Comparison of ENCODE assay signal across 8 cellular contexts in genomic region chr20:49938173-49939163, GRCh38. TPM values are rescaled to one million over a fixed set of nuclear protein-coding genes. Genes with fewer than 3 reads are reported as not detected.
DNase-seq lines count a peak whose midpoint lies in the region; ATAC-seq and TF ChIP-seq lines count a peak whose summit lies in the region.

No MANE protein-coding gene starts in this region.

- CTCF ChIA-PET in SK-N-SH (lab: Yijun Ruan, JAX): interaction anchor here (0.7 to 3.5 kb wide), 4 partner anchors 9 to 133 kb away, joined by 3 to 24 read pairs (median 11); no protein-coding TSS in a partner anchor

- H3K27ac ChIP-seq in SK-N-SH (ENCODE audit: low read depth in 2 of 2, low read length in 1 of 2) (peak overlapping the region; percentile 64 to 66), psoas muscle (peak overlapping the region; percentile 99)

- no peak for DNase-seq in GM06990 (ENCODE audit: extremely low read depth, insufficient read length)
- DNase-seq in SK-N-SH: peak; percentile 76
- DNase-seq in fibroblast of the aortic adventitia (ENCODE audit: low read depth): peak; percentile 80
- DNase-seq in psoas muscle: peak; percentile 60 to 72
- DNase-seq in iPS-NIHi7 (ENCODE audit: extremely low spot score): no peak
- DNase-seq in NCI-H2029 (lab: John Stamatoyannopoulos, UW): no peak

- intact Hi-C loops in psoas muscle (cut with DNase I): no loop called here

- H3K9ac ChIP-seq in SK-N-SH: no peak overlapping the region

- peak overlapping the region; percentile 89 for H3K4me2 ChIP-seq in SK-N-SH

- TF ChIP-seq EP300 in SK-N-SH (IDR thresholded peaks at IDR 0.05; ENCODE audit: borderline replicate concordance in 1 of 2, low read depth in 1 of 2, low read length in 1 of 2): no peak

- H3K36me3 ChIP-seq in GM06990 (ENCODE audit: control insufficient read depth, insufficient read depth, low read length) (peaks cover 13% of the 10 kb centered on the region), SK-N-SH (replicated peaks in 1 of 2; ENCODE audit: control insufficient read depth in 1 of 2, insufficient read depth in 2 of 2, low read length in 1 of 2) (peaks cover 12 to 30% of the 10 kb centered on the region in 2 experiments), psoas muscle (ENCODE audit: insufficient read depth in 1 of 2, low read depth in 1 of 2) (peaks cover 6 to 51% of the 10 kb centered on the region in 2 donors)

- H4K20me1 ChIP-seq in SK-N-SH (ENCODE audit: insufficient read depth): peaks cover 18% of the 10 kb centered on the region

- peak overlapping the region; percentile 100 for H3K4me3 ChIP-seq in GM06990 (replicated peaks; ENCODE audit: low read depth, low read length)
- H3K4me3 ChIP-seq in SK-N-SH (ENCODE audit: low read depth in 2 of 2, low read length in 1 of 2): peak overlapping the region; percentile 26 to 90
- H3K4me3 ChIP-seq in fibroblast of the aortic adventitia (ENCODE audit: low read depth, low read length): peak overlapping the region; percentile 94
- peak overlapping the region; percentile 94 for H3K4me3 ChIP-seq in psoas muscle

- TF ChIP-seq CTCF in GM06990 (IDR thresholded peaks at IDR 0.05; ENCODE audit: insufficient read depth, low read length, poor library complexity, severe bottlenecking): no peak
- TF ChIP-seq CTCF in SK-N-SH (IDR thresholded peaks at IDR 0.05): no peak
- no peak for TF ChIP-seq CTCF in fibroblast of the aortic adventitia (IDR thresholded peaks at IDR 0.05; ENCODE audit: insufficient read depth, low read length)
- no peak for TF ChIP-seq CTCF in psoas muscle (IDR thresholded peaks at IDR 0.05)

- H3K27me3 ChIP-seq in GM06990 (replicated peaks; ENCODE audit: control insufficient read depth, insufficient read depth, low read length): no peaks in the 10 kb centered on the region
- H3K27me3 ChIP-seq in SK-N-SH (ENCODE audit: insufficient read depth): no peaks in the 10 kb centered on the region
- H3K27me3 ChIP-seq in psoas muscle (ENCODE audit: insufficient read depth in 3 of 3, low read length in 2 of 3): no peaks in the 10 kb centered on the region

- H3K4me1 ChIP-seq in SK-N-SH (ENCODE audit: control insufficient read depth in 1 of 2, insufficient read depth in 2 of 2, low read depth in 1 of 2, low read length in 1 of 2): peaks cover 18 to 21% of the 10 kb centered on the region in 2 experiments; a peak in 3 of 4 replicates
- peaks cover 57% of the 10 kb centered on the region for H3K4me1 ChIP-seq in psoas muscle

- 50% methylated on average over 12 of the region's 12 CpGs for WGBS in SK-N-SH (ENCODE audit: low lambda C conversion rate)
- WGBS in psoas muscle, 3 donors: 37 to 42% (median 41%) methylated on average over 12 of the region's 12 CpGs

- H3K9me3 ChIP-seq in SK-N-SH (no peaks in the 10 kb centered on the region), psoas muscle (no peaks in the 10 kb centered on the region)

- H3K9me2 ChIP-seq in SK-N-SH: no peaks in the 10 kb centered on the region

- no peak overlapping the region; the same call in 1 of the 2 replicates for H2AFZ ChIP-seq in SK-N-SH (ENCODE audit: low read depth)

- no peak for TF ChIP-seq RAD21 in SK-N-SH (IDR thresholded peaks at IDR 0.05; ENCODE audit: low read length)

- H3F3A ChIP-seq in SK-N-SH (replicated peaks; ENCODE audit: insufficient read depth): peaks cover 17% of the 10 kb centered on the region

- ATAC-seq in psoas muscle: no peak
- no peak for ATAC-seq in GM18867 (IDR thresholded peaks at IDR 0.05; ENCODE audit: unreplicated experiment)
- no peak for ATAC-seq in GM19463 (IDR thresholded peaks at IDR 0.05; ENCODE audit: unreplicated experiment)

- POLR2A ChIA-PET in SK-N-SH (lab: Yijun Ruan, JAX): interaction anchor here (1.1 kb wide), 1 partner anchor 133 kb away, joined by 5 read pairs; no protein-coding TSS in a partner anchor

- H3K79me2 ChIP-seq in SK-N-SH (ENCODE audit: insufficient read depth): peaks cover 73% of the 10 kb centered on the region

TF ChIP-seq in SK-N-SH, 30 proteins besides CTCF, POLR2A, EP300 and RAD21 (continues in another document):
- TF ChIP-seq CHD2 (IDR thresholded peaks at IDR 0.05; ENCODE audit: low read length, partially characterized antibody) (peak; percentile 17), TEAD4 (IDR thresholded peaks at IDR 0.05; ENCODE audit: borderline replicate concordance, insufficient read depth) (no peak), MAX (IDR thresholded peaks at IDR 0.05; ENCODE audit: low read depth) (peak; percentile 50; the same call in 1 of the 2 replicates), TCF12 (IDR thresholded peaks at IDR 0.05) (peak; percentile 83), SMC3 (IDR thresholded peaks at IDR 0.05; ENCODE audit: low read depth, low read length) (no peak), FOXJ3 (CRISPR knock-in tag; IDR thresholded peaks at IDR 0.05) (no peak), POLR2AphosphoS5 (IDR thresholded peaks at IDR 0.05; ENCODE audit: low read depth, low read length) (peak; percentile 22; the same call in 1 of the 2 replicates), MEF2A (IDR thresholded peaks at IDR 0.05; ENCODE audit: borderline replicate concordance, low read depth) (no peak), YY1 (IDR thresholded peaks at IDR 0.05; ENCODE audit: low read depth) (no peak), MXI1 (IDR thresholded peaks at IDR 0.05; ENCODE audit: low read depth, low read length) (peak; percentile 71), RFX5 (IDR thresholded peaks at IDR 0.05; ENCODE audit: low read length) (no peak), IRF3 (IDR thresholded peaks at IDR 0.05; ENCODE audit: low read depth, low read length) (no peak), GABPA (IDR thresholded peaks at IDR 0.05; ENCODE audit: low read depth) (no peak), USF1 (IDR thresholded peaks at IDR 0.05; ENCODE audit: borderline replicate concordance, low read depth) (peak; percentile 90), FOXM1 (IDR thresholded peaks at IDR 0.05; ENCODE audit: low read depth) (no peak), JUND (IDR thresholded peaks at IDR 0.05) (no peak), ZBTB33 (IDR thresholded peaks at IDR 0.05; ENCODE audit: borderline replicate concordance, low read depth) (no peak), NRF1 (IDR thresholded peaks at IDR 0.05; ENCODE audit: low read depth, low read length) (no peak), ELF1 (IDR thresholded peaks at IDR 0.05) (no peak)

RNA-seq across cellular contexts. Expression of gene RNF114, which starts 2.3 kb away (rescaled TPM):
- polyA plus RNA-seq in SK-N-SH (2012; rRNA removed): 30.2 and 55.0 TPM in 2 replicates
- 37.4 and 52.4 TPM in 2 replicates for polyA plus RNA-seq in SK-N-SH (2012; cell fraction: cytosol; rRNA removed)
- 53.4 and 58.8 TPM in 2 replicates for polyA plus RNA-seq in SK-N-SH (2012; cell fraction: nucleus; rRNA removed)
- 56.4 and 114 TPM in 2 replicates for total RNA-seq in fibroblast of the aortic adventitia (ENCODE audit: low replicate concordance)
- 100 to 1,000 TPM in 1 of 4 donors, 10 to 100 TPM in 3; 67.0 to 104 (median 82.4) TPM for total RNA-seq in psoas muscle
- 10 to 100 TPM; 30.8 to 83.6 (median 79.7) TPM for polyA plus RNA-seq in psoas muscle

RNA-seq across cellular contexts. Expression of gene SPATA2, which starts 23.1 kb away (rescaled TPM):
- 5.8 and 7.2 TPM in 2 replicates for polyA plus RNA-seq in SK-N-SH (2012; rRNA removed)
- polyA plus RNA-seq in SK-N-SH (2012; cell fraction: cytosol; rRNA removed): 4.6 and 5.7 TPM in 2 replicates
- polyA plus RNA-seq in SK-N-SH (2012; cell fraction: nucleus; rRNA removed): 7.8 and 8.4 TPM in 2 replicates
- total RNA-seq in fibroblast of the aortic adventitia (ENCODE audit: low replicate concordance): 1.5 and 3.4 TPM in 2 replicates
- 10 to 100 TPM in 2 of 4 donors, 1 to 10 TPM in 2; 6.7 to 16.3 (median 10.3) TPM for total RNA-seq in psoas muscle
- polyA plus RNA-seq in psoas muscle: 10 to 100 TPM in 1 of 3 donors, 1 to 10 TPM in 2; 7.8 to 15.0 (median 8.1) TPM

RNA-seq across cellular contexts. Expression of gene SNAI1, which starts 44.3 kb away (rescaled TPM):
- polyA plus RNA-seq in SK-N-SH (2012; rRNA removed): 3.7 and 6.2 TPM in 2 replicates
- 2.2 and 3.9 TPM in 2 replicates for polyA plus RNA-seq in SK-N-SH (2012; cell fraction: cytosol; rRNA removed)
- polyA plus RNA-seq in SK-N-SH (2012; cell fraction: nucleus; rRNA removed): 5.6 and 5.7 TPM in 2 replicates
- total RNA-seq in fibroblast of the aortic adventitia (ENCODE audit: low replicate concordance): 1.1 and 2.7 TPM in 2 replicates
- total RNA-seq in psoas muscle: 1 to 10 TPM in 2 of 4 donors, under 1 TPM in 2; 0.75 to 3.0 (median 1.9) TPM
- polyA plus RNA-seq in psoas muscle: 1 to 10 TPM in 2 of 3 donors, under 1 TPM in 1; 0.49 to 4.6 (median 1.1) TPM

Comparison
In these comparisons a context has a peak if more than half of its experiments do, and no peak if none do; other contexts are left out.
1. DNase-seq: peak in SK-N-SH (single experiment), fibroblast of the aortic adventitia (single experiment) and psoas muscle (2 of 2); none in GM06990 (single experiment), iPS-NIHi7 (single experiment) and NCI-H2029 (single experiment).
2. Peak in every context shown above with its lines, with median percentiles within 50 percentile points of each other: H3K4me3 ChIP-seq.